16 cellular contexts compared by ENCODE assay signal in genomic region chr5:149212203-149212951, GRCh38. TPM values are rescaled to one million over a fixed set of nuclear protein-coding genes. Genes with fewer than 3 reads are reported as not detected.
DNase-seq lines count a peak whose midpoint lies in the region; ATAC-seq, FAIRE-seq and TF ChIP-seq lines count a peak whose summit lies in the region.
"Had no signal": no experiment of that assay in that cellular context is flagged by ENCODE, and none has a peak within 500 bp of the region (broad histone marks: within the 10 kb centered on the region; RNA-seq: fewer than 3 reads in every experiment).

No MANE protein-coding gene starts in this region.

- no peaks in the 10 kb centered on the region for H3K27me3 ChIP-seq in BJ (ENCODE audit: control insufficient read depth, insufficient read depth, low read length)
- H3K27me3 ChIP-seq: foreskin keratinocyte, neutrophil had no signal

- H3K4me3 ChIP-seq in BJ (ENCODE audit: low read depth, low read length), result no peak overlapping the region

- TF ChIP-seq CTCF in BJ (IDR thresholded peaks at IDR 0.05; ENCODE audit: insufficient read depth, low read depth, low read length), result no peak

- CTCF ChIA-PET in BJ (lab: Yijun Ruan, JAX), result interaction anchor here (1.0 to 3.6 kb wide), 6 partner anchors 10 to 475 kb away, joined by 3 to 17 read pairs (median 3); partner anchors contain the start of gene ABLIM3

- DNase-seq in BJ (ENCODE audit: low read depth), result peak; percentile 99
- peak; percentile 81 for DNase-seq in LHCN-M2 (ENCODE audit: low read depth)
- peak; percentile 89 for DNase-seq in dermis blood vessel endothelial cell
- DNase-seq in myocyte (ENCODE audit: low read depth), result peak; percentile 89
- DNase-seq in GM19239 (ENCODE audit: insufficient read length, low spot score), result no peak
- no peak for DNase-seq in NCI-H524 treated with DMSO at 0.1 percent for 48 hours (lab: John Stamatoyannopoulos, UW)
- no peak for DNase-seq in NCI-H1048 (lab: John Stamatoyannopoulos, UW)
- DNase-seq: Caco-2; foreskin keratinocyte; NCI-H510A treated with DMSO at 0.1 percent for 48 hours; stimulated activated CD4-positive, alpha-beta T cell treated with anti-CD3 and anti-CD28 coated beads, Interleukin-1b, Interleukin-23, amount 100 ng/mL, for 48 hours; stimulated activated naive CD8-positive, alpha-beta T cell treated with anti-CD3 and anti-CD28 coated beads, Interleukin-15, Interleukin-2, amounts not matched to agents 100 U/mL and 50 U/mL, for 24 hours had no signal

- POLR2A ChIA-PET in BJ (lab: Charles Lee), result interaction anchor here (0.6 kb wide), 1 partner anchor 69 kb away, joined by 4 read pairs; no protein-coding TSS in a partner anchor

- no peaks in the 10 kb centered on the region for H3K36me3 ChIP-seq in BJ (ENCODE audit: control insufficient read depth, insufficient read depth, low read length)
- H3K36me3 ChIP-seq: neutrophil had no signal

- ATAC-seq in GM21825 (IDR thresholded peaks at IDR 0.05; ENCODE audit: unreplicated experiment), result no peak
- ATAC-seq: activated CD4-positive, CD25-positive, alpha-beta regulatory T cell treated with anti-CD3 and anti-CD28 coated beads, Interleukin-2, amount 50 U/mL, for 24 hours; foreskin keratinocyte; stimulated activated naive CD8-positive, alpha-beta T cell treated with anti-CD3 and anti-CD28 coated beads, Interleukin-15, Interleukin-2, amounts not matched to agents 100 U/mL and 50 U/mL, for 24 hours had no signal

- FAIRE-seq in GM19239 (lab: Jason Lieb, UNC), result no peak
- FAIRE-seq: GM12892 had no signal

RNA-seq across cellular contexts. Expression of gene AFAP1L1, which starts 59.3 kb away (rescaled TPM):
- polyA plus RNA-seq in BJ (2011; rRNA removed), result 1.2 and 1.3 TPM in 2 replicates
- 1.0 and 1.2 TPM in 2 replicates for polyA minus RNA-seq in BJ (2011; rRNA and poly(A)+ RNA removed)
- 5.9 and 6.4 TPM in 2 replicates for total RNA-seq in LHCN-M2 (2014; rRNA removed)
- 9.2 TPM for polyA plus RNA-seq in LHCN-M2 (2012)
- 234 and 264 TPM in 2 replicates for total RNA-seq in dermis blood vessel endothelial cell
- total RNA-seq in myocyte, result 136 and 239 TPM in 2 replicates
- polyA plus RNA-seq in myocyte (2012), result 44.8 TPM

Comparison
In these comparisons a context has a peak if more than half of its experiments do, and no peak if none do; other contexts are left out.
1. DNase-seq: peak in BJ (single experiment), LHCN-M2 (single experiment), dermis blood vessel endothelial cell (single experiment) and myocyte (single experiment); none in GM19239 (single experiment), NCI-H524 treated with DMSO at 0.1 percent for 48 hours (single experiment) and NCI-H1048 (single experiment).
2. RNA of gene AFAP1L1, which starts 59.3 kb away (total RNA-seq): 136 to 239 TPM in myocyte and 234 to 264 TPM in dermis blood vessel endothelial cell; 5.9 to 6.4 TPM in LHCN-M2; every median in the first group is over 10 times any median in the second.